23 cellular contexts compared by ENCODE assay signal in the genomic region with DNA sequence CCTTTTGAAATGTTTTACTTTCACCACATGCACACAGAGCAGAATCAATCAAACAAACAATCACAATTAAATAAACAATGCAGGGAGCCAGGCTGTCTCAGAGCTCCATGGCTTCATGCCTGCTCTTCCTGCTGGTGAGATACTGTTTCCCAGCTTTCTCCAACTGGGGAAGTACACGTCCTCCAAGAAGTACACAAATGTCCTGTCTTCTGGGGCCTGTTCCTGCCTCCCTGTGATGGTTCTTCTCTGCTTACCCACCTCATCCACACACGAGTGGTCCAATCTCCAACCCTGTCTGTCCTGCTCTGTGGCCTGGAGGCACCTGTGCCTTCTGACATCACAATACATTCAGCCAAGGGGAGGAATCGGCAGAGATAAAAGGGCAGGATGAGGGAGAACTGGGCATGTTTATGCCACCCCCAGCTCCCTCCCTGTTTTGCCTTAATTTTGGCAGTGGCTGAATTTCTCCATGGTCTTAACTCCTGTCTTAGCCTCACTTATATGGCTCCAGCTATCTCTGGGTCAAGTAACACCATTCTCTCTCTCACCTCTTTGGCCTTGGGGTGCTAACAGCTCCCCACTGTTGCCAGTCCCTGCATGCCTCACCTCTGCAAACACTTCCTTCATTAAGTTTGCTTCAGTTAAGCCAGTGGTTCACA.
"Had no signal": no experiment of that assay in that cellular context is flagged by ENCODE, and none has a peak within 500 bp of the region (broad histone marks: within the 10 kb centered on the region; RNA-seq: fewer than 3 reads in every experiment).

No MANE protein-coding gene starts in this region.

- H3K4me1 ChIP-seq: prostate gland, thyroid gland, uterus had no signal

- H3K9me3 ChIP-seq: neutrophil, ovary, prostate gland, thyroid gland, uterus had no signal

- H3K4me3 ChIP-seq: ovary, prostate gland, thyroid gland, uterus had no signal

- H3K27ac ChIP-seq: neutrophil, ovary, prostate gland, thyroid gland, uterus had no signal

- H3K27me3 ChIP-seq: neutrophil, ovary, thyroid gland, uterus had no signal

- H3K36me3 ChIP-seq: neutrophil, ovary, prostate gland, thyroid gland, uterus had no signal

- FAIRE-seq: bronchial epithelial cell, endometrium had no signal

- ATAC-seq: activated T-cell treated with anti-CD3 and anti-CD28 coated beads, Interleukin-2, amount 50 U/mL, for 72 hours; T-helper 17 cell had no signal

- DNase-seq: activated CD4-positive, alpha-beta memory T cell treated with anti-CD3 and anti-CD28 coated beads for 36 hours; activated CD4-positive, alpha-beta T cell treated with anti-CD3 and anti-CD28 coated beads for 48 hours; activated effector memory CD4-positive, alpha-beta T cell treated with Interleukin-2 at 50 U/mL for 16 hours; activated naive CD4-positive, alpha-beta T cell treated with anti-CD3 and anti-CD28 coated beads for 36 hours; activated naive CD8-positive, alpha-beta T cell treated with anti-CD3 and anti-CD28 coated beads, Interleukin-2, amount 10 ng/mL, durations not matched to agents 7 days and 5 days; activated T-cell treated with anti-CD3 and anti-CD28 coated beads, Interleukin-2, amount 50 U/mL, for 72 hours; amniotic stem cell; cerebellar nuclear complex; cortex of kidney; foreskin fibroblast; hippocampal formation; mesenchymal stem cell; ovary; stimulated activated CD4-positive, alpha-beta T cell treated with anti-CD3 and anti-CD28 coated beads, Interleukin-12 subunit alpha, Interleukin-12 subunit beta, amount 100 ng/mL, for 4 hours; stimulated activated CD4-positive, alpha-beta T cell treated with anti-CD3 and anti-CD28 coated beads, Interleukin-4, amount 100 ng/mL, for 4 hours; substantia nigra; T-helper 17 cell; thyroid gland; uterus had no signal
